Comparison of ENCODE assay signal across 8 cellular contexts in genomic region chr3:15064299-15064834, GRCh38. TPM values are rescaled to one million over a fixed set of nuclear protein-coding genes. Genes with fewer than 3 reads are reported as not detected.
DNase-seq lines count a peak whose midpoint lies in the region; ATAC-seq and TF ChIP-seq lines count a peak whose summit lies in the region.

No MANE protein-coding gene starts in this region.

- peak overlapping the region in 3 of 4 donors; percentile 58 to 88 (median 80) for H3K27ac ChIP-seq in body of pancreas
- H3K27ac ChIP-seq in iPS-20b (ENCODE audit: low read length): peak overlapping the region; percentile 70

- TF ChIP-seq CTCF in HFF-Myc (IDR thresholded peaks at IDR 0.05; ENCODE audit: low read depth, low read length, missing control alignments) (no peak), body of pancreas (IDR thresholded peaks at IDR 0.05) (no peak)

- H3K36me3 ChIP-seq in body of pancreas (replicated peaks in 1 of 2; ENCODE audit: insufficient read depth in 1 of 2, low read depth in 2 of 2) (no peaks in the 10 kb centered on the region), iPS-20b (ENCODE audit: insufficient read depth, low read depth, low read length) (peaks cover 7% of the 10 kb centered on the region)

- H3K4me1 ChIP-seq in body of pancreas (peaks cover 19% of the 10 kb centered on the region), iPS-20b (ENCODE audit: insufficient read depth, low read length) (no peaks in the 10 kb centered on the region)

- H3K9me3 ChIP-seq in body of pancreas: no peaks in the 10 kb centered on the region
- no peaks in the 10 kb centered on the region for H3K9me3 ChIP-seq in iPS-20b (ENCODE audit: insufficient read depth, low read depth, low read length)

- peak; percentile 23 for DNase-seq in SIG-M5 treated with dmso at 0.1 percent for 504 hours (lab: John Stamatoyannopoulos, UW; ENCODE audit: unreplicated experiment)
- DNase-seq in SIG-M5 (lab: John Stamatoyannopoulos, UW): no peak
- DNase-seq in HFF-Myc (ENCODE audit: extremely low read depth, low read depth): no peak
- peak; percentile 35 for DNase-seq in NOMO-1 treated with dmso at 0.1 percent for 144 hours (lab: John Stamatoyannopoulos, UW; ENCODE audit: unreplicated experiment)
- DNase-seq in body of pancreas: peak in 3 of 4 donors; percentile 28 to 35 (median 29)
- DNase-seq in stimulated activated CD4-positive, alpha-beta T cell treated with anti-CD3 and anti-CD28 coated beads, Interleukin-15, amount 100 ng/mL, for 24 hours: peak; percentile 43
- no peak for DNase-seq in effector CD8-positive, alpha-beta T cell (lab: John Stamatoyannopoulos, UW)

- H3K27me3 ChIP-seq in body of pancreas (no peaks in the 10 kb centered on the region), iPS-20b (ENCODE audit: insufficient read depth, low read length) (0 out of 2 replicates have a peak, but pooled peaks cover 4% of the 10 kb centered on the region)

- no peak for TF ChIP-seq POLR2A in body of pancreas (IDR thresholded peaks at IDR 0.05)

- ATAC-seq in body of pancreas: peak; percentile 30

- H3K4me3 ChIP-seq in HFF-Myc (replicated peaks; ENCODE audit: low read depth, low read length): peak overlapping the region; percentile 99
- peak overlapping the region; percentile 48 to 71 for H3K4me3 ChIP-seq in body of pancreas
- H3K4me3 ChIP-seq in iPS-20b (ENCODE audit: low read length): peak overlapping the region; percentile 96

- intact Hi-C loops in body of pancreas (cut with DNase I): no loop called here

- peak overlapping the region; percentile 97 for H3K9ac ChIP-seq in iPS-20b (ENCODE audit: low read depth, low read length)

- 1% methylated on average over 24 to 25 of the region's 25 CpGs for WGBS in body of pancreas, 2 donors

RNA-seq across cellular contexts. Expression of gene MRPS25, which starts 0.7 kb away (rescaled TPM):
- 10 to 100 TPM; 17.1 to 24.7 TPM for total RNA-seq in body of pancreas

RNA-seq across cellular contexts. Expression of gene RBSN, which starts 34.6 kb away (rescaled TPM):
- 1 to 10 TPM; 9.1 to 9.2 TPM for total RNA-seq in body of pancreas

Comparison
In these comparisons a context has a peak if more than half of its experiments do, and no peak if none do; other contexts are left out.
1. DNase-seq: peak in SIG-M5 treated with dmso at 0.1 percent for 504 hours (single experiment), NOMO-1 treated with dmso at 0.1 percent for 144 hours (single experiment), body of pancreas (3 of 4) and stimulated activated CD4-positive, alpha-beta T cell treated with anti-CD3 and anti-CD28 coated beads, Interleukin-15, amount 100 ng/mL, for 24 hours (single experiment); none in SIG-M5 (single experiment), HFF-Myc (single experiment) and effector CD8-positive, alpha-beta T cell (single experiment).
2. Peak in every context shown above with its lines, with median percentiles within 50 percentile points of each other: H3K4me3 ChIP-seq.